Comparison of ENCODE assay signal across 5 cellular contexts in genomic region chr6:30741789-30742315, GRCh38. TPM values are rescaled to one million over a fixed set of nuclear protein-coding genes. Genes with fewer than 3 reads are reported as not detected.
DNase-seq lines count a peak whose midpoint lies in the region; ATAC-seq lines count a peak whose summit lies in the region.

No MANE protein-coding gene starts in this region.

- H3K4me1 ChIP-seq in duodenal mucosa (ENCODE audit: control insufficient read depth in 1 of 2, insufficient read depth in 2 of 2, low read length in 2 of 2): peaks cover 36 to 51% of the 10 kb centered on the region in 2 donors

- H3K9me3 ChIP-seq in MG63 (no peaks in the 10 kb centered on the region), duodenal mucosa (ENCODE audit: control insufficient read depth in 1 of 2, low read length in 2 of 2) (no peaks in the 10 kb centered on the region)

- no peak for DNase-seq in MG63
- no peak for DNase-seq in sciatic nerve (ENCODE audit: low spot score)
- DNase-seq in central memory CD4-positive, alpha-beta T cell: no peak
- DNase-seq in NCI-H1436 (lab: John Stamatoyannopoulos, UW): no peak

- peak overlapping the region; percentile 64 for H3K4me3 ChIP-seq in MG63
- peak overlapping the region; percentile 89 to 92 for H3K4me3 ChIP-seq in duodenal mucosa (ENCODE audit: low read depth in 1 of 2, low read length in 2 of 2)

- H3K27me3 ChIP-seq in MG63: no peaks in the 10 kb centered on the region
- no peaks in the 10 kb centered on the region for H3K27me3 ChIP-seq in duodenal mucosa (ENCODE audit: control insufficient read depth in 1 of 2, insufficient read depth in 2 of 2, low read length in 2 of 2)

- peak; percentile 6 for ATAC-seq in sciatic nerve

- H3K27ac ChIP-seq in duodenal mucosa (ENCODE audit: low read depth, low read length): peak overlapping the region; percentile 88

- H3K36me3 ChIP-seq in MG63 (peaks cover 52% of the 10 kb centered on the region), duodenal mucosa (ENCODE audit: control insufficient read depth in 1 of 2, insufficient read depth in 2 of 2, low read length in 2 of 2) (peaks cover 23 to 26% of the 10 kb centered on the region in 2 donors)

- H3K9ac ChIP-seq in duodenal mucosa (ENCODE audit: low read depth in 1 of 2, low read length in 2 of 2): peak overlapping the region; percentile 94

- intact Hi-C loops in sciatic nerve (cut with DNase I): no loop called here

RNA-seq across cellular contexts. Expression of gene FLOT1, which starts 0.6 kb away (rescaled TPM):
- total RNA-seq in MG63 (2014; rRNA removed; shearing (Covaris generic); ENCODE audit: low replicate concordance): 111 and 137 TPM in 2 replicates
- total RNA-seq in sciatic nerve: 172 TPM

RNA-seq across cellular contexts. Expression of gene IER3, which starts 2.5 kb away (rescaled TPM):
- 53.6 and 54.6 TPM in 2 replicates for total RNA-seq in MG63 (2014; rRNA removed; shearing (Covaris generic); ENCODE audit: low replicate concordance)
- 40.7 TPM for total RNA-seq in sciatic nerve

RNA-seq across cellular contexts. Expression of gene TUBB, which starts 21.7 kb away (rescaled TPM):
- 241 and 386 TPM in 2 replicates for total RNA-seq in MG63 (2014; rRNA removed; shearing (Covaris generic); ENCODE audit: low replicate concordance)
- total RNA-seq in sciatic nerve: 292 TPM

RNA-seq across cellular contexts. Expression of gene MDC1, which starts 24.8 kb away (rescaled TPM):
- total RNA-seq in MG63 (2014; rRNA removed; shearing (Covaris generic); ENCODE audit: low replicate concordance): 5.4 and 10.8 TPM in 2 replicates
- total RNA-seq in sciatic nerve: 43.2 TPM

RNA-seq across cellular contexts. Expression of gene NRM, which starts 51.1 kb away (rescaled TPM):
- total RNA-seq in MG63 (2014; rRNA removed; shearing (Covaris generic); ENCODE audit: low replicate concordance): 0.25 and 3.4 TPM in 2 replicates
- total RNA-seq in sciatic nerve: 11.0 TPM
